8 cellular contexts compared by ENCODE assay signal in the genomic region with DNA sequence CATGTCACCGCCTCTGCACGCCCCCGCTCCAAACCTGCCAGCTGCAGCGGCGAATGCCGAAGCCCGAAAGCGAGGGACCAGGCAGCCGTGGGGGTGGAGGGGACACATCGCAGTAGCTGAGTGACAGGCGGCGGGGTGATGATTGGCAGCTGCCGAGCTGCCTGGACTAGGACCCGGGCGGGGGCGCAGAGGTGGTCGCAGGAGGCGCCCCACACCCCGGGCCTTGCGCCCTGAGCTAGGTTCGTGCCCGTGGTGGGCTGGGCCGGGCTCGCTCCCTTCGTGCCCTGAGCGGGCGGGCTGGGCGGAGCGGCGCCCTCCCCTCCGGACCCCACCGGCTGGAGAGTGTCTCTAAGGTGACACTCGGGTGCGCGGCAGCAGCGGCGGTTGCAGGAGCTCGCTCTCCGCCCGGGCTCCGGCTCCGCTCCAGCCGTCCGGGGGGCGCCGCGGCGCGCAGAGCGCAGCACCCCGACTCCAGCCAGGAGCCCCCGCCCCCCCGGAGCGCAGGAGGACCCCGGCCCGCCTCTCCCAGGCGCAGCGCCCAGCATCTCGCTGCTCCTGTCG. TPM values are rescaled to one million over a fixed set of nuclear protein-coding genes. Genes with fewer than 3 reads are reported as not detected.
DNase-seq lines count a peak whose midpoint lies in the region; ATAC-seq, FAIRE-seq and TF ChIP-seq lines count a peak whose summit lies in the region.

No MANE protein-coding gene starts in this region.

- H3K4me1 Mint-ChIP-seq in stimulated activated naive CD8-positive, alpha-beta T cell treated with anti-CD3 and anti-CD28 coated beads, Interleukin-15, amount 100 ng/mL, for 72 hours: peaks cover 60% of the 10 kb centered on the region

- H3K4me3 Mint-ChIP-seq in stimulated activated naive CD8-positive, alpha-beta T cell treated with anti-CD3 and anti-CD28 coated beads, Interleukin-15, amount 100 ng/mL, for 72 hours: peak overlapping the region; percentile 70 to 87

- in situ Hi-C loops in astrocyte of the cerebellum (cut with HindIII; ENCODE audit: low sequenced_read_pairs) (no loop called here), HepG2 (cut with HindIII; ENCODE audit: extremely low pct_ligation_motif_present, low pct_unique_long_range_greater_than_20kb) (no loop called here)

- intact Hi-C loops in HepG2 (cut with micrococcal nuclease; ENCODE audit: unreplicated experiment): no loop called here

- H3K9me3 Mint-ChIP-seq in stimulated activated naive CD8-positive, alpha-beta T cell treated with anti-CD3 and anti-CD28 coated beads, Interleukin-15, amount 100 ng/mL, for 72 hours: no peaks in the 10 kb centered on the region

- no peaks in the 10 kb centered on the region for H3K27me3 Mint-ChIP-seq in stimulated activated naive CD8-positive, alpha-beta T cell treated with anti-CD3 and anti-CD28 coated beads, Interleukin-15, amount 100 ng/mL, for 72 hours

- ATAC-seq in HepG2 (peak; percentile 63), HG03432 (IDR thresholded peaks at IDR 0.05; ENCODE audit: unreplicated experiment) (no peak)
- ATAC-seq in stimulated activated naive CD8-positive, alpha-beta T cell treated with anti-CD3 and anti-CD28 coated beads, Interleukin-15, amount 100 ng/mL, for 72 hours: peak; percentile 60

- H4K20me1 ChIP-seq in HepG2 (ENCODE audit: insufficient read depth, low read length): peaks cover 7% of the 10 kb centered on the region; the same call in 1 of the 2 replicates

- POLR2A ChIA-PET in HepG2 (lab: Yijun Ruan, JAX): no interaction called here

- no peak for TF ChIP-seq POLR2A in HepG2 (IDR thresholded peaks at IDR 0.05; ENCODE audit: insufficient read depth in 1 of 2, low read depth in 2 of 2, low read length in 2 of 2)

- H3K27me3 ChIP-seq in HepG2 (ENCODE audit: control insufficient read depth in 1 of 2, insufficient read depth in 2 of 2, low read length in 2 of 2): peaks cover 20 to 86% of the 10 kb centered on the region in 2 experiments

- TF ChIP-seq EP300 in HepG2 (IDR thresholded peaks at IDR 0.05; ENCODE audit: low read depth in 2 of 2, low read length in 2 of 2): no peak
- no peak for TF ChIP-seq EP300 in HepG2 (CRISPR knock-in tag; IDR thresholded peaks at IDR 0.05; ENCODE audit: borderline replicate concordance)

- FAIRE-seq in HepG2 (lab: Jason Lieb, UNC): no peak

- TF ChIP-seq CTCF in astrocyte of the cerebellum (IDR thresholded peaks at IDR 0.05; ENCODE audit: low read depth, low read length, missing control alignments): no peak
- no peak for TF ChIP-seq CTCF in HepG2 (CRISPR knock-in tag; IDR thresholded peaks at IDR 0.05)

- H3K4me2 ChIP-seq in HepG2 (ENCODE audit: low read depth, low read length): peak overlapping the region; percentile 66

- no TSS peak for BruUV-seq in HepG2 (replicated peaks; lab: Mats Ljungman, UMichigan)

- H3K9ac ChIP-seq in HepG2 (ENCODE audit: insufficient read depth, low read depth, low read length): no peak overlapping the region

- no peaks in the 10 kb centered on the region for H3K36me3 ChIP-seq in HepG2 (replicated peaks in 1 of 2; ENCODE audit: control insufficient read depth in 1 of 2, insufficient read depth in 2 of 2, low read length in 2 of 2)

- no peaks in the 10 kb centered on the region for H3K9me3 ChIP-seq in HepG2 (ENCODE audit: low read length)

- H2AFZ ChIP-seq in HepG2 (ENCODE audit: low read length): no peak overlapping the region

- H3K27ac Mint-ChIP-seq in stimulated activated naive CD8-positive, alpha-beta T cell treated with anti-CD3 and anti-CD28 coated beads, Interleukin-15, amount 100 ng/mL, for 72 hours: no peak overlapping the region

- CTCF ChIA-PET in HepG2 (lab: Yijun Ruan, JAX; ENCODE audit: low intra/inter-chr PET ratio, low total read pairs): no interaction called here

- no peak overlapping the region for H3K27ac ChIP-seq in HepG2 (ENCODE audit: extremely low read length, insufficient read depth, low read length)

- H3K4me1 ChIP-seq in HepG2 (ENCODE audit: insufficient read depth, low read length): 0 out of 2 replicates have a peak, but pooled peaks cover 4% of the 10 kb centered on the region

- DNase-seq in stimulated activated CD4-positive, alpha-beta T cell treated with anti-CD3 and anti-CD28 coated beads, Interleukin-12 subunit alpha, Interleukin-12 subunit beta, amount 100 ng/mL, for 4 hours: peak; percentile 66
- no peak for DNase-seq in stimulated activated CD4-positive, alpha-beta T cell treated with anti-CD3 and anti-CD28 coated beads, Interleukin-1b, Interleukin-23, amount 100 ng/mL, for 48 hours
- DNase-seq in astrocyte of the cerebellum (ENCODE audit: low read depth) (no peak), HepG2 (ENCODE audit: low spot score) (no peak), DMS153 treated with DMSO at 0.1 percent for 48 hours (lab: John Stamatoyannopoulos, UW; ENCODE audit: unreplicated experiment) (no peak)
- peak; percentile 44 to 56 for DNase-seq in stimulated activated naive CD8-positive, alpha-beta T cell treated with anti-CD3 and anti-CD28 coated beads, Interleukin-15, amount 100 ng/mL, for 72 hours
- DNase-seq in NK-92 treated with Interleukin-12 subunit alpha and Interleukin-12 subunit beta, amount 100 ng/mL, for 24 hours (lab: John Stamatoyannopoulos, UW): no peak

- H3K4me3 ChIP-seq in astrocyte of the cerebellum (ENCODE audit: low read depth, low read length) (peak overlapping the region; percentile 14), HepG2 (replicated peaks in 1 of 3; ENCODE audit: insufficient read depth in 1 of 3, low read depth in 2 of 3, low read length in 3 of 3) (peak overlapping the region; percentile 26 to 65 (median 39); a peak in 4 of 6 replicates)

- H3K79me2 ChIP-seq in HepG2 (ENCODE audit: insufficient read depth, low read length): no peaks in the 10 kb centered on the region

- no peak for TF ChIP-seq RAD21 in HepG2 (CRISPR knock-in tag; IDR thresholded peaks at IDR 0.05)

- WGBS in HepG2 (ENCODE audit: low lambda C conversion rate): 0% methylated on average over 1 of the region's 60 CpGs

RNA-seq across cellular contexts. Expression of a gene that starts 14.6 kb away (rescaled TPM):
- total RNA-seq in HepG2 (2016; rRNA removed; fragmentation: Illumina TruSeq; extraction: Trizol): 14.6 and 20.7 TPM in 2 replicates
- total RNA-seq in HepG2 (2016; cell fraction: cytosol; rRNA removed; fragmentation: Illumina TruSeq; extraction: Trizol; ENCODE audit: low read depth): 11.9 and 13.2 TPM in 2 replicates
- total RNA-seq in HepG2 (2016; cell fraction: insoluble cytoplasmic fraction; rRNA removed; fragmentation: Illumina TruSeq; extraction: Trizol): 11.6 and 19.8 TPM in 2 replicates
- total RNA-seq in HepG2 (2016; cell fraction: membrane; rRNA removed; fragmentation: Illumina TruSeq; extraction: Trizol): 26.9 and 29.6 TPM in 2 replicates
- total RNA-seq in HepG2 (2016; cell fraction: nucleus; rRNA removed; fragmentation: Illumina TruSeq; extraction: Trizol): 18.5 and 22.1 TPM in 2 replicates
- 15.8 and 17.6 TPM in 2 replicates for polyA plus RNA-seq in HepG2 (2011; rRNA removed)
- 8.8 and 15.2 TPM in 2 replicates for polyA plus RNA-seq in HepG2 (2011; cell fraction: cytosol; rRNA removed)
- polyA plus RNA-seq in HepG2 (2011; cell fraction: nucleus; rRNA removed): 108 and 162 TPM in 2 replicates
- polyA plus RNA-seq in HepG2 (2012): 11.6 and 19.4 TPM in 2 replicates
- 18.6 and 18.8 TPM in 2 replicates for polyA plus RNA-seq in HepG2 (2016; cell fraction: cytosol; fragmentation: Illumina TruSeq; extraction: Trizol; ENCODE audit: low read depth)
- 21.9 and 30.3 TPM in 2 replicates for polyA plus RNA-seq in HepG2 (2016; cell fraction: insoluble cytoplasmic fraction; fragmentation: Illumina TruSeq; extraction: Trizol; ENCODE audit: low read depth)
- polyA plus RNA-seq in HepG2 (2016; cell fraction: membrane; fragmentation: Illumina TruSeq; extraction: Trizol; ENCODE audit: low read depth): 44.5 and 49.9 TPM in 2 replicates
- polyA plus RNA-seq in HepG2 (2016; cell fraction: nucleus; fragmentation: Illumina TruSeq; extraction: Trizol; ENCODE audit: insufficient read depth, low read depth): 65.9 and 71.9 TPM in 2 replicates
- polyA minus RNA-seq in HepG2 (2011; rRNA and poly(A)+ RNA removed; ENCODE audit: low replicate concordance): 43.2 and 71.9 TPM in 2 replicates
- 12.3 and 14.8 TPM in 2 replicates for polyA minus RNA-seq in HepG2 (2011; cell fraction: cytosol; rRNA and poly(A)+ RNA removed)
- polyA minus RNA-seq in HepG2 (2011; cell fraction: nucleus; rRNA and poly(A)+ RNA removed): 15.9 and 16.9 TPM in 2 replicates

RNA-seq across cellular contexts. Expression of a gene that starts 48.8 kb away (rescaled TPM):
- total RNA-seq in HepG2 (2016; rRNA removed; fragmentation: Illumina TruSeq; extraction: Trizol): 149 and 312 TPM in 2 replicates
- total RNA-seq in HepG2 (2016; cell fraction: cytosol; rRNA removed; fragmentation: Illumina TruSeq; extraction: Trizol; ENCODE audit: low read depth): 310 and 356 TPM in 2 replicates
- 138 and 308 TPM in 2 replicates for total RNA-seq in HepG2 (2016; cell fraction: insoluble cytoplasmic fraction; rRNA removed; fragmentation: Illumina TruSeq; extraction: Trizol)
- 284 and 347 TPM in 2 replicates for total RNA-seq in HepG2 (2016; cell fraction: membrane; rRNA removed; fragmentation: Illumina TruSeq; extraction: Trizol)
- total RNA-seq in HepG2 (2016; cell fraction: nucleus; rRNA removed; fragmentation: Illumina TruSeq; extraction: Trizol): 197 and 254 TPM in 2 replicates
- 355 and 407 TPM in 2 replicates for polyA plus RNA-seq in HepG2 (2011; rRNA removed)
- 510 and 850 TPM in 2 replicates for polyA plus RNA-seq in HepG2 (2011; cell fraction: cytosol; rRNA removed)
- polyA plus RNA-seq in HepG2 (2011; cell fraction: nucleus; rRNA removed): 205 and 210 TPM in 2 replicates
- 127 and 170 TPM in 2 replicates for polyA plus RNA-seq in HepG2 (2012)
- 699 and 772 TPM in 2 replicates for polyA plus RNA-seq in HepG2 (2016; cell fraction: cytosol; fragmentation: Illumina TruSeq; extraction: Trizol; ENCODE audit: low read depth)
- 298 and 351 TPM in 2 replicates for polyA plus RNA-seq in HepG2 (2016; cell fraction: insoluble cytoplasmic fraction; fragmentation: Illumina TruSeq; extraction: Trizol; ENCODE audit: low read depth)
- 584 and 631 TPM in 2 replicates for polyA plus RNA-seq in HepG2 (2016; cell fraction: membrane; fragmentation: Illumina TruSeq; extraction: Trizol; ENCODE audit: low read depth)
- polyA plus RNA-seq in HepG2 (2016; cell fraction: nucleus; fragmentation: Illumina TruSeq; extraction: Trizol; ENCODE audit: insufficient read depth, low read depth): 829 and 892 TPM in 2 replicates
- 1.3 and 126 TPM in 2 replicates for polyA minus RNA-seq in HepG2 (2011; rRNA and poly(A)+ RNA removed; ENCODE audit: low replicate concordance)
- 66.8 and 86.0 TPM in 2 replicates for polyA minus RNA-seq in HepG2 (2011; cell fraction: cytosol; rRNA and poly(A)+ RNA removed)
- polyA minus RNA-seq in HepG2 (2011; cell fraction: nucleus; rRNA and poly(A)+ RNA removed): 18.5 and 19.3 TPM in 2 replicates

RNA-seq across cellular contexts. Expression of a gene that starts 55.2 kb away (rescaled TPM):
- not detected in 2 replicates for total RNA-seq in HepG2 (2016; rRNA removed; fragmentation: Illumina TruSeq; extraction: Trizol)
- not detected in 2 replicates for total RNA-seq in HepG2 (2016; cell fraction: cytosol; rRNA removed; fragmentation: Illumina TruSeq; extraction: Trizol; ENCODE audit: low read depth)
- not detected in 2 replicates for total RNA-seq in HepG2 (2016; cell fraction: insoluble cytoplasmic fraction; rRNA removed; fragmentation: Illumina TruSeq; extraction: Trizol)
- not detected in 2 replicates for total RNA-seq in HepG2 (2016; cell fraction: membrane; rRNA removed; fragmentation: Illumina TruSeq; extraction: Trizol)
- not detected in 2 replicates for total RNA-seq in HepG2 (2016; cell fraction: nucleus; rRNA removed; fragmentation: Illumina TruSeq; extraction: Trizol)
- polyA plus RNA-seq in HepG2 (2011; rRNA removed): not detected in 2 replicates
- polyA plus RNA-seq in HepG2 (2011; cell fraction: cytosol; rRNA removed): not detected in 2 replicates
- polyA plus RNA-seq in HepG2 (2011; cell fraction: nucleus; rRNA removed): not detected in 2 replicates
- polyA plus RNA-seq in HepG2 (2012): 0.04 TPM in 1 of 2 replicates, not detected in the other
- not detected in 2 replicates for polyA plus RNA-seq in HepG2 (2016; cell fraction: cytosol; fragmentation: Illumina TruSeq; extraction: Trizol; ENCODE audit: low read depth)
- polyA plus RNA-seq in HepG2 (2016; cell fraction: insoluble cytoplasmic fraction; fragmentation: Illumina TruSeq; extraction: Trizol; ENCODE audit: low read depth): not detected in 2 replicates
- 0.13 TPM in 1 of 2 replicates, not detected in the other for polyA plus RNA-seq in HepG2 (2016; cell fraction: membrane; fragmentation: Illumina TruSeq; extraction: Trizol; ENCODE audit: low read depth)
- polyA plus RNA-seq in HepG2 (2016; cell fraction: nucleus; fragmentation: Illumina TruSeq; extraction: Trizol; ENCODE audit: insufficient read depth, low read depth): not detected in 2 replicates
- polyA minus RNA-seq in HepG2 (2011; rRNA and poly(A)+ RNA removed; ENCODE audit: low replicate concordance): 0.12 and 1.6 TPM in 2 replicates
- not detected in 2 replicates for polyA minus RNA-seq in HepG2 (2011; cell fraction: cytosol; rRNA and poly(A)+ RNA removed)
- polyA minus RNA-seq in HepG2 (2011; cell fraction: nucleus; rRNA and poly(A)+ RNA removed): not detected in 2 replicates

RNA-seq across cellular contexts. Expression of a gene that starts 58.9 kb away (rescaled TPM):
- total RNA-seq in HepG2 (2016; rRNA removed; fragmentation: Illumina TruSeq; extraction: Trizol): 0.13 TPM in 1 of 2 replicates, not detected in the other
- not detected in 2 replicates for total RNA-seq in HepG2 (2016; cell fraction: cytosol; rRNA removed; fragmentation: Illumina TruSeq; extraction: Trizol; ENCODE audit: low read depth)
- total RNA-seq in HepG2 (2016; cell fraction: insoluble cytoplasmic fraction; rRNA removed; fragmentation: Illumina TruSeq; extraction: Trizol): 0.11 TPM in 1 of 2 replicates, not detected in the other
- 0.15 TPM in 1 of 2 replicates, not detected in the other for total RNA-seq in HepG2 (2016; cell fraction: membrane; rRNA removed; fragmentation: Illumina TruSeq; extraction: Trizol)
- 0.25 TPM in 1 of 2 replicates, not detected in the other for total RNA-seq in HepG2 (2016; cell fraction: nucleus; rRNA removed; fragmentation: Illumina TruSeq; extraction: Trizol)
- 0.21 and 0.22 TPM in 2 replicates for polyA plus RNA-seq in HepG2 (2011; rRNA removed)
- polyA plus RNA-seq in HepG2 (2011; cell fraction: cytosol; rRNA removed): 0.12 and 0.19 TPM in 2 replicates
- polyA plus RNA-seq in HepG2 (2011; cell fraction: nucleus; rRNA removed): 0.43 and 0.85 TPM in 2 replicates
- 0.27 TPM in 1 of 2 replicates, not detected in the other for polyA plus RNA-seq in HepG2 (2012)
- polyA plus RNA-seq in HepG2 (2016; cell fraction: cytosol; fragmentation: Illumina TruSeq; extraction: Trizol; ENCODE audit: low read depth): 0.08 TPM in 1 of 2 replicates, not detected in the other
- polyA plus RNA-seq in HepG2 (2016; cell fraction: insoluble cytoplasmic fraction; fragmentation: Illumina TruSeq; extraction: Trizol; ENCODE audit: low read depth): 0.15 TPM in 1 of 2 replicates, not detected in the other
- polyA plus RNA-seq in HepG2 (2016; cell fraction: membrane; fragmentation: Illumina TruSeq; extraction: Trizol; ENCODE audit: low read depth): 0.21 TPM in 1 of 2 replicates, not detected in the other
- 0.41 TPM in 1 of 2 replicates, not detected in the other for polyA plus RNA-seq in HepG2 (2016; cell fraction: nucleus; fragmentation: Illumina TruSeq; extraction: Trizol; ENCODE audit: insufficient read depth, low read depth)
- 0.58 and 0.90 TPM in 2 replicates for polyA minus RNA-seq in HepG2 (2011; rRNA and poly(A)+ RNA removed; ENCODE audit: low replicate concordance)
- not detected in 2 replicates for polyA minus RNA-seq in HepG2 (2011; cell fraction: cytosol; rRNA and poly(A)+ RNA removed)
- 0.50 and 0.52 TPM in 2 replicates for polyA minus RNA-seq in HepG2 (2011; cell fraction: nucleus; rRNA and poly(A)+ RNA removed)

Comparison
In these comparisons a context has a peak if more than half of its experiments do, and no peak if none do; other contexts are left out.
1. DNase-seq: peak in stimulated activated CD4-positive, alpha-beta T cell treated with anti-CD3 and anti-CD28 coated beads, Interleukin-12 subunit alpha, Interleukin-12 subunit beta, amount 100 ng/mL, for 4 hours (single experiment) and stimulated activated naive CD8-positive, alpha-beta T cell treated with anti-CD3 and anti-CD28 coated beads, Interleukin-15, amount 100 ng/mL, for 72 hours (2 of 2); none in stimulated activated CD4-positive, alpha-beta T cell treated with anti-CD3 and anti-CD28 coated beads, Interleukin-1b, Interleukin-23, amount 100 ng/mL, for 48 hours (single experiment), astrocyte of the cerebellum (single experiment), HepG2 (single experiment), NK-92 treated with Interleukin-12 subunit alpha and Interleukin-12 subunit beta, amount 100 ng/mL, for 24 hours (single experiment) and DMS153 treated with DMSO at 0.1 percent for 48 hours (single experiment).